ENCODE assay signal across 11 cellular contexts in the genomic region with DNA sequence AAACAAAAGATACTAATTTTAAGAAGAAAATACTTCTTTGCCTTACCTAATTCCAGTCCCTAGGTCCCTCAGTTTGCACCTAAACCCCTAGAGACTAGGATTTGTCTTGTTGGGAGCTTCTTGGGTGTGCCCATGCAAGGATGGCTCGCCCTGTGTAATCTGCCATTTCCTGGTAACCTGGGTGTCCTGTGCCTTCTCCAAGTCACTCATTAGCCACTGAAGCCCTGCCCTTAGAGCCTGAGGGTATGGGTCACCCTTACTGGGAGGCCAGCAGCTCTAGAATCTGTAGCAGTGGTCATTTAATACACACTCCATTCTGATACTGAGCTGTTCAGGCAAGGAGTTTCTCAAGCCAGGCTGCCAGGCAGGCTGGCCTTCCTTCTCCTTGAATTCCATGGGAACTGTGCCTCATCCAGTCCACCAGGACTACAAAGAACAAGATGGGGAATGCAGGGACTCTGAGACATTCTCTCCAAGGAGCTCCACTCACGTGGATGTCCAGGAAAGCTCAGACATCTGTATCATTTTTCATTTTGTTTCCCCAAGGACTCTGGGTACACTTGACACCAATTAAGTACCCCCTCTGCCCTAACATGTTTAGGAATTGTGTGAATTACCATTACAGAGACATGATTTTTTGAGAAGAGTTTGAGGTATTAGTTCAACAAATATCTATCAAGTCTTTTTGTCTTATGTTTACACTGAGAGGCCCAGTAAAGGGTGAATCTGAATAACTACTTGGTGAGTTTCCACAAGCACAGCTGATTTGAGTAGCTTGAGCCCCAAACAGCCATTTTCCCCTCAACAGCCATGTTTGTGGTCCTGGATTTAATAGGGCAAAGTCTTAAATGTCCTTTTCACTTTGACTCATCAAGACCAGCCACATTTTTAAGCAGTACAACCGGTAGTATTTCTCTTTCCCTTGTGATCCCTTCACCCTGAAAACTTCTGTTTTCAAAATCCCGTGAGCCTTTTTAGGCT. TPM values are rescaled to one million over a fixed set of nuclear protein-coding genes. Genes with fewer than 3 reads are reported as not detected.
DNase-seq lines count a peak whose midpoint lies in the region; ATAC-seq and TF ChIP-seq lines count a peak whose summit lies in the region.
"Had no signal": no experiment of that assay in that cellular context is flagged by ENCODE, and none has a peak within 500 bp of the region (broad histone marks: within the 10 kb centered on the region; RNA-seq: fewer than 3 reads in every experiment).

No MANE protein-coding gene starts in this region.

- no peak overlapping the region for H2AFZ ChIP-seq in GM23248

- no peak overlapping the region for H3K27ac ChIP-seq in GM23248
- H3K27ac ChIP-seq: left lung had no signal

- peaks cover 29% of the 10 kb centered on the region for H3K4me1 ChIP-seq in GM23248 (ENCODE audit: insufficient read depth)

- peaks cover 13% of the 10 kb centered on the region for H3F3A ChIP-seq in GM23248 (ENCODE audit: insufficient read depth)

- WGBS in GM23248 (ENCODE audit: low coverage in 1 of 2, low lambda C conversion rate in 2 of 2, missing lambda C conversion rate in 2 of 2), 2 experiments: 72 to 74% methylated on average over 4 of the region's 4 CpGs

- no peaks in the 10 kb centered on the region for H3K9me2 ChIP-seq in GM23248 (ENCODE audit: insufficient read depth)
- H3K9me2 ChIP-seq: SK-N-SH had no signal

- no peaks in the 10 kb centered on the region for H3K36me3 ChIP-seq in GM23248 (ENCODE audit: low read depth)
- H3K36me3 ChIP-seq: left lung had no signal

- no peaks in the 10 kb centered on the region for H3K9me3 ChIP-seq in GM23248 (ENCODE audit: low read depth)
- H3K9me3 ChIP-seq: left lung, SK-N-SH had no signal

- H3K9ac ChIP-seq in GM23248: no peak overlapping the region
- H3K9ac ChIP-seq: SK-N-SH had no signal

- ATAC-seq in GM21528 (IDR thresholded peaks at IDR 0.05; ENCODE audit: low FRiP score, unreplicated experiment) (no peak), GM18505 (IDR thresholded peaks at IDR 0.05; ENCODE audit: unreplicated experiment) (no peak)

- POLR2A ChIA-PET in AG04449 (lab: Yijun Ruan, JAX): interaction anchor here (0.5 to 3.1 kb wide), 6 partner anchors 24 to 401 kb away, joined by 3 to 13 read pairs (median 3); partner anchors contain the start of gene CEMIP

- peak; percentile 26 for DNase-seq in AG04449 (ENCODE audit: low read depth, low spot score)
- DNase-seq in GM23248: peak; percentile 50
- DNase-seq in choroid plexus epithelial cell (ENCODE audit: low read depth): peak; percentile 63
- peak; percentile 56 for DNase-seq in kidney tubule cell (ENCODE audit: low spot score)
- DNase-seq in germinal center (ENCODE audit: low spot score): no peak
- no peak for DNase-seq in NCI-H1436 (lab: John Stamatoyannopoulos, UW)

- TF ChIP-seq CTCF in AG04449 (IDR thresholded peaks at IDR 0.05; ENCODE audit: insufficient read depth, low read length, missing control alignments) (no peak), choroid plexus epithelial cell (conservative IDR thresholded peaks at IDR 0.05; ENCODE audit: low read depth, low read length) (no peak)

- no peak for TF ChIP-seq POLR2A in GM18505 (IDR thresholded peaks at IDR 0.05; ENCODE audit: borderline replicate concordance, extremely low read depth, insufficient read depth, insufficient read length)

- H3K79me2 ChIP-seq in GM23248 (ENCODE audit: insufficient read depth): no peaks in the 10 kb centered on the region

- H4K20me1 ChIP-seq in GM23248 (ENCODE audit: insufficient read depth): no peaks in the 10 kb centered on the region

- CTCF ChIA-PET in AG04449 (lab: Yijun Ruan, JAX): interaction anchor here (0.7 to 16.9 kb wide), 52 partner anchors 8 to 809 kb away, joined by 3 to 200 read pairs (median 6); partner anchors contain the start of genes ABHD17C and CEMIP

- in situ Hi-C loops in GM23248 (cut with MboI): loop anchor here (5.0 to 10.0 kb wide), 2 partner anchors 108 to 325 kb away; no protein-coding TSS in a partner anchor

- H3K4me3 ChIP-seq in AG04449 (ENCODE audit: low read depth, low read length) (no peak overlapping the region), GM23248 (no peak overlapping the region), choroid plexus epithelial cell (ENCODE audit: low read depth, low read length) (no peak overlapping the region)
- H3K4me3 ChIP-seq: left lung had no signal

- H3K27me3 ChIP-seq in GM23248 (replicated peaks; ENCODE audit: insufficient read depth): no peaks in the 10 kb centered on the region

- peak overlapping the region; percentile 14 for H3K4me2 ChIP-seq in GM23248 (ENCODE audit: unreplicated experiment)
- H3K4me2 ChIP-seq: SK-N-SH had no signal

RNA-seq across cellular contexts. Expression of gene ARNT2, which starts 52.6 kb away (rescaled TPM):
- 23.5 and 31.5 TPM in 2 replicates for total RNA-seq in GM23248 (2014; rRNA removed; shearing (Covaris generic))
- polyA plus RNA-seq in GM23248 (2016; fragmentation: Nextera tagmentation; extraction: Ambion mirVana): 9.3 and 11.9 TPM in 2 replicates
- total RNA-seq: mononuclear cell had no signal

Comparison
In these comparisons a context has a peak if more than half of its experiments do, and no peak if none do; other contexts are left out.
1. DNase-seq: peak in AG04449 (single experiment), GM23248 (single experiment), choroid plexus epithelial cell (single experiment) and kidney tubule cell (single experiment); none in germinal center (single experiment) and NCI-H1436 (single experiment).